Comparison of ENCODE assay signal across 8 cellular contexts in the genomic region with DNA sequence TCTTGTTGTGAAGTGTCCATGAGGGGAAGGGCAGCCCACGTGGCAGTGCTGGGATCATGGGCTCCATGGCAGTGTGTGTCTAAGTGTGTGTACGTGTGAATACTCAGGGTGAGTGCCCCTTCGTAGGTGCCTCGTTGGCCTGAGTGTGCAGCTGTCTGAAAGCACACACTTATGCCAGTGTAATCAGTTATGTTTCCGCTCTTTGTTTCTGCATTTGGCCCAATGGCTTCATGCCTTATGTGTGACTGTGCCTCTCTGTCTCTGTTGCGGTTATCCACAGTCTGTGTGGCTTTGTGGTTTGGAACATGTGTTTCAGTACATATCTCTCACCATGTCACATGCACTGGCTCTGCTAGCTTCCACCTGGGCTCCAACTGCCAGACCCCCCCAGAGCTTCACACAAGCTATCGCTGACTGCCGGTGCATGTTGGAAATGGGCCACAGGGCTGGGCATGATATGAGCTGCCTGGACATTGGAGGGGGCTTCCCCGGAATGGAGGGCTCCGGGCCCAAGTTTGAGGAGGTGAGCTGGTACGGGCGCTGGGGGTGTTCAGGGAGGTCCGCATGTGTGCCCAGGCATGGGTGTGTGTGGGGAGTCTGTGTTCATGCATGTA.
A peak's percentile ranks its signal among the peaks of the same experiment; 100 is the strongest.
DNase-seq lines count a peak whose midpoint lies in the region; ATAC-seq, FAIRE-seq and TF ChIP-seq lines count a peak whose summit lies in the region.

No MANE protein-coding gene starts in this region.

- peak; percentile 62 for ATAC-seq in GM18867 (IDR thresholded peaks at IDR 0.05; ENCODE audit: unreplicated experiment)
- peak; percentile 65 for ATAC-seq in HG03378 (IDR thresholded peaks at IDR 0.05; ENCODE audit: unreplicated experiment)

- H3K4me1 Mint-ChIP-seq in astrocyte (ENCODE audit: low read depth, unreplicated experiment): peaks cover 12% of the 10 kb centered on the region

- no peak overlapping the region for H3K9ac ChIP-seq in astrocyte (ENCODE audit: low read length)
- no peak overlapping the region for H3K9ac ChIP-seq in kidney (ENCODE audit: low read length in 2 of 2)

- H3K9me3 ChIP-seq in astrocyte (ENCODE audit: insufficient read depth, low read depth, low read length) (no peaks in the 10 kb centered on the region), stomach (no peaks in the 10 kb centered on the region), kidney (ENCODE audit: control insufficient read depth in 1 of 2, low read length in 2 of 2) (no peaks in the 10 kb centered on the region)

- peaks cover 38% of the 10 kb centered on the region for H3K27me3 Mint-ChIP-seq in astrocyte (ENCODE audit: low read depth, unreplicated experiment)

- peak overlapping the region; percentile 48 for H3K27ac Mint-ChIP-seq in astrocyte (ENCODE audit: unreplicated experiment)

- H3K36me3 Mint-ChIP-seq in astrocyte (ENCODE audit: low read depth, unreplicated experiment): no peaks in the 10 kb centered on the region

- POLR2A ChIA-PET in AG04449 (lab: Yijun Ruan, JAX): interaction anchor here (0.6 kb wide), 1 partner anchor 121 kb away, joined by 3 read pairs; no protein-coding TSS in a partner anchor

- H3K36me3 ChIP-seq in astrocyte (ENCODE audit: insufficient read depth, low read length) (no peaks in the 10 kb centered on the region), stomach (no peaks in the 10 kb centered on the region), kidney (ENCODE audit: control insufficient read depth in 1 of 2, insufficient read depth in 2 of 2, low read length in 2 of 2) (no peaks in the 10 kb centered on the region)

- no peaks in the 10 kb centered on the region for H3K9me3 Mint-ChIP-seq in astrocyte (ENCODE audit: unreplicated experiment)

- CTCF ChIA-PET in AG04449 (lab: Yijun Ruan, JAX): interaction anchor here (1.2 kb wide), 1 partner anchor 43 kb away, joined by 3 read pairs; no protein-coding TSS in a partner anchor

- DNase-seq in AG04449 (ENCODE audit: low read depth, low spot score): peak; percentile 42
- DNase-seq in astrocyte (ENCODE audit: low read depth): peak; percentile 87
- DNase-seq in stomach: no peak
- DNase-seq in NCI-H526 (lab: John Stamatoyannopoulos, UW): no peak
- no peak for DNase-seq in kidney
- DNase-seq in COLO829 (ENCODE audit: low spot score): no peak

- peaks cover 36% of the 10 kb centered on the region for H3K27me3 ChIP-seq in astrocyte (ENCODE audit: insufficient read depth, low read length)
- peaks cover 0 to 56% (median 0%) of the 10 kb centered on the region in 3 donors for H3K27me3 ChIP-seq in stomach

- H3K27ac ChIP-seq in astrocyte (ENCODE audit: low read depth, low read length) (no peak overlapping the region), stomach (no peak overlapping the region), kidney (ENCODE audit: low read depth in 2 of 2, low read length in 2 of 2) (no peak overlapping the region)

- no peak for TF ChIP-seq POLR2A in stomach (IDR thresholded peaks at IDR 0.05)

- no peaks in the 10 kb centered on the region for H3K79me2 ChIP-seq in astrocyte (ENCODE audit: insufficient read depth, low read length)

- H2AFZ ChIP-seq in astrocyte (ENCODE audit: low read depth, low read length): no peak overlapping the region

- H3K4me3 ChIP-seq in AG04449 (ENCODE audit: low read depth, low read length) (no peak overlapping the region), astrocyte (ENCODE audit: insufficient read depth, low read depth, low read length) (no peak overlapping the region), stomach (no peak overlapping the region), kidney (ENCODE audit: low read length in 2 of 2) (no peak overlapping the region)

- TF ChIP-seq EP300 in stomach (IDR thresholded peaks at IDR 0.05): no peak

- H4K20me1 ChIP-seq in astrocyte (ENCODE audit: insufficient read depth, low read length): no peaks in the 10 kb centered on the region

- H3K4me2 ChIP-seq in astrocyte (ENCODE audit: low read length): peak overlapping the region; percentile 60

- intact Hi-C loops in stomach (cut with DNase I; ENCODE audit: low total_unique reads) (no loop called here), kidney (cut with DNase I) (no loop called here)

- WGBS in stomach, 5 donors: 46 to 67% (median 55%) methylated on average over 13 of the region's 13 CpGs

- no peak for TF ChIP-seq CTCF in AG04449 (IDR thresholded peaks at IDR 0.05; ENCODE audit: insufficient read depth, low read length, missing control alignments)
- no peak for TF ChIP-seq CTCF in astrocyte (IDR thresholded peaks at IDR 0.05; ENCODE audit: insufficient read depth, low read depth, low read length)
- TF ChIP-seq CTCF in stomach (IDR thresholded peaks at IDR 0.05): no peak
- TF ChIP-seq CTCF in kidney (IDR thresholded peaks at IDR 0.05; ENCODE audit: borderline replicate concordance, extremely low read depth, insufficient read depth): no peak

- FAIRE-seq in astrocyte (lab: Jason Lieb, UNC) (peak; percentile 81), kidney (lab: Jason Lieb, UNC) (no peak)

- H3K4me3 Mint-ChIP-seq in astrocyte (ENCODE audit: unreplicated experiment): no peak overlapping the region

- H3K4me1 ChIP-seq in astrocyte (ENCODE audit: insufficient read depth, low read length) (peaks cover 10% of the 10 kb centered on the region), stomach (no peaks in the 10 kb centered on the region), kidney (ENCODE audit: control insufficient read depth in 1 of 2, insufficient read depth in 1 of 2, low read depth in 1 of 2, low read length in 2 of 2) (peaks cover 0 to 6% of the 10 kb centered on the region in 2 donors)

Comparison
In these comparisons a context has a peak if more than half of its experiments do, and no peak if none do; other contexts are left out.
1. DNase-seq: peak in AG04449 (single experiment) and astrocyte (single experiment); none in stomach (single experiment), NCI-H526 (0 of 2), kidney (single experiment) and COLO829 (single experiment).